In genomic region chr11:569273-569885, GRCh38 we compare ENCODE assay signal across 8 cellular contexts. TPM values are rescaled to one million over a fixed set of nuclear protein-coding genes. Genes with fewer than 3 reads are reported as not detected.
DNase-seq lines count a peak whose midpoint lies in the region; ATAC-seq and TF ChIP-seq lines count a peak whose summit lies in the region.

No MANE protein-coding gene starts in this region.

- H3K27ac Mint-ChIP-seq in Caco-2 (ENCODE audit: unreplicated experiment) = peak overlapping the region; percentile 32

- DNase-seq in Caco-2 (no peak), RWPE1 (ENCODE audit: low spot score) (no peak), fibroblast of pulmonary artery (ENCODE audit: low read depth) (no peak), ovary (peak in 3 of 5 donors; percentile 63 to 75 (median 65)), NCI-H2029 treated with DMSO at 0.1 percent for 48 hours (lab: John Stamatoyannopoulos, UW) (no peak)

- peak overlapping the region; percentile 73 for H3K4me3 Mint-ChIP-seq in Caco-2 (ENCODE audit: unreplicated experiment)

- 0 out of 2 replicates have a peak, but pooled peaks cover 1% of the 10 kb centered on the region for H3K36me3 ChIP-seq in Caco-2 (ENCODE audit: control insufficient read depth, insufficient read depth, low read length)
- H3K36me3 ChIP-seq in ovary = no peaks in the 10 kb centered on the region

- POLR2A ChIA-PET in Caco-2 (lab: Charles Lee) = interaction anchor here (0.5 to 1.2 kb wide), 3 partner anchors 8 to 214 kb away, joined by 3 to 9 read pairs (median 3); no protein-coding TSS in a partner anchor
- POLR2A ChIA-PET in RWPE1 (lab: Yijun Ruan, JAX; ENCODE audit: low non-redundant PET) = no interaction called here

- CTCF ChIA-PET in Caco-2 (lab: Charles Lee) (no interaction called here), RWPE1 (lab: Yijun Ruan, JAX) (interaction anchor here (1.0 kb wide), 1 partner anchor 15 kb away, joined by 4 read pairs; no protein-coding TSS in a partner anchor)

- no peaks in the 10 kb centered on the region for H3K9me3 Mint-ChIP-seq in Caco-2 (ENCODE audit: unreplicated experiment)

- H3K27ac ChIP-seq in RWPE1 = peak overlapping the region; percentile 86
- H3K27ac ChIP-seq in ovary = peak overlapping the region; percentile 56 to 84

- 39 to 47% (median 43%) methylated on average over 28 of the region's 28 CpGs for WGBS in ovary, 3 donors

- BruUV-seq in Caco-2 (replicated peaks; lab: Mats Ljungman, UMichigan) = TSS peak; percentile 47

- TF ChIP-seq EP300 in ovary (IDR thresholded peaks at IDR 0.05) = no peak

- no peak for TF ChIP-seq POLR2A in ovary (IDR thresholded peaks at IDR 0.05)

- H3K4me1 ChIP-seq in Caco-2 (peaks cover 48% of the 10 kb centered on the region), ovary (ENCODE audit: insufficient read depth) (peaks cover 5% of the 10 kb centered on the region)

- H3K27me3 Mint-ChIP-seq in Caco-2 (ENCODE audit: insufficient read depth, unreplicated experiment) = no peaks in the 10 kb centered on the region

- ATAC-seq in GM21360 (IDR thresholded peaks at IDR 0.05; ENCODE audit: unreplicated experiment) = no peak
- no peak for ATAC-seq in GM21619 (IDR thresholded peaks at IDR 0.05; ENCODE audit: unreplicated experiment)
- no peak for ATAC-seq in GM19467 (IDR thresholded peaks at IDR 0.05; ENCODE audit: unreplicated experiment)

- H3K4me3 ChIP-seq in Caco-2 (ENCODE audit: low read depth, low read length) (peak overlapping the region; percentile 78), fibroblast of pulmonary artery (replicated peaks; ENCODE audit: low read depth, low read length) (peak overlapping the region; percentile 62), ovary (peak overlapping the region; percentile 57)

- TF ChIP-seq CTCF in Caco-2 (IDR thresholded peaks at IDR 0.05; ENCODE audit: insufficient read depth in 1 of 2, low read depth in 1 of 2, low read length in 1 of 2, severe bottlenecking in 1 of 2, unreplicated experiment in 1 of 2) (no peak), RWPE1 (conservative IDR thresholded peaks at IDR 0.05; ENCODE audit: low read depth) (no peak), fibroblast of pulmonary artery (IDR thresholded peaks at IDR 0.05; ENCODE audit: low read length, missing control alignments) (no peak), ovary (IDR thresholded peaks at IDR 0.05) (no peak)

- H3K27me3 ChIP-seq in Caco-2 (replicated peaks; ENCODE audit: control insufficient read depth, insufficient read depth, low read length) (no peaks in the 10 kb centered on the region), ovary (no peaks in the 10 kb centered on the region)

- intact Hi-C loops in Caco-2 (cut with micrococcal nuclease; ENCODE audit: unreplicated experiment) = loop anchor here (5.0 to 10.0 kb wide), 2 partner anchors 48 to 125 kb away; partner anchors contain the start of genes DEAF1, IRF7 and TMEM80
- intact Hi-C loops in ovary (cut with DNase I) = no loop called here

- peaks cover 32% of the 10 kb centered on the region for H3K36me3 Mint-ChIP-seq in Caco-2 (ENCODE audit: insufficient read depth, unreplicated experiment)

- H3K4me1 Mint-ChIP-seq in Caco-2 (ENCODE audit: low read depth, unreplicated experiment) = peaks cover 11% of the 10 kb centered on the region

- no peaks in the 10 kb centered on the region for H3K9me3 ChIP-seq in Caco-2
- no peaks in the 10 kb centered on the region for H3K9me3 ChIP-seq in ovary

RNA-seq across cellular contexts. Expression of gene PHRF1, which starts 6.9 kb away (rescaled TPM):
- 43.9 and 46.8 TPM in 2 replicates for total RNA-seq in Caco-2 (2022)
- 10 to 100 TPM; 15.5 to 34.2 (median 31.0) TPM for total RNA-seq in ovary
- 10 to 100 TPM in 1 of 2 donors, 1 to 10 TPM in 1; 3.8 to 21.3 TPM for polyA plus RNA-seq in ovary

RNA-seq across cellular contexts. Expression of gene RASSF7, which starts 8.6 kb away (rescaled TPM):
- total RNA-seq in Caco-2 (2022) = 61.1 and 65.5 TPM in 2 replicates
- total RNA-seq in ovary = 100 to 1,000 TPM in 1 of 7 donors, 10 to 100 TPM in 2, 1 to 10 TPM in 4; 4.7 to 163 (median 9.5) TPM
- polyA plus RNA-seq in ovary = 1 to 10 TPM in 1 of 2 donors, not detected in 1; 7.4 TPM

RNA-seq across cellular contexts. Expression of gene LMNTD2, which starts 8.8 kb away (rescaled TPM):
- total RNA-seq in Caco-2 (2022) (11.9 and 13.8 TPM in 2 replicates), ovary (1 to 10 TPM in 5 of 7 donors, under 1 TPM in 2; 0.70 to 7.6 (median 1.2) TPM)
- 1 to 10 TPM in 1 of 2 donors, not detected in 1; 1.1 TPM for polyA plus RNA-seq in ovary

RNA-seq across cellular contexts. Expression of gene LRRC56, which starts 32.1 kb away (rescaled TPM):
- 4.3 and 4.4 TPM in 2 replicates for total RNA-seq in Caco-2 (2022)
- 1 to 10 TPM in 6 of 7 donors, under 1 TPM in 1; 0.60 to 6.2 (median 2.0) TPM for total RNA-seq in ovary
- 1 to 10 TPM in 1 of 2 donors, not detected in 1; 2.1 TPM for polyA plus RNA-seq in ovary

RNA-seq across cellular contexts. Expression of gene HRAS, which starts 34.0 kb away (rescaled TPM):
- 60.2 and 69.0 TPM in 2 replicates for total RNA-seq in Caco-2 (2022)
- total RNA-seq in ovary = 10 to 100 TPM; 21.3 to 49.6 (median 36.3) TPM
- 10 to 100 TPM in 1 of 2 donors, 1 to 10 TPM in 1; 4.3 to 38.0 TPM for polyA plus RNA-seq in ovary

Comparison
In these comparisons a context has a peak if more than half of its experiments do, and no peak if none do; other contexts are left out.
1. DNase-seq: peak in ovary (3 of 5); none in Caco-2 (0 of 2), RWPE1 (single experiment), fibroblast of pulmonary artery (single experiment) and NCI-H2029 treated with DMSO at 0.1 percent for 48 hours (single experiment).
2. Peak in every context shown above with its lines, with median percentiles within 50 percentile points of each other: H3K4me3 ChIP-seq.